Comparison of ENCODE assay signal across 31 cellular contexts in the genomic region with DNA sequence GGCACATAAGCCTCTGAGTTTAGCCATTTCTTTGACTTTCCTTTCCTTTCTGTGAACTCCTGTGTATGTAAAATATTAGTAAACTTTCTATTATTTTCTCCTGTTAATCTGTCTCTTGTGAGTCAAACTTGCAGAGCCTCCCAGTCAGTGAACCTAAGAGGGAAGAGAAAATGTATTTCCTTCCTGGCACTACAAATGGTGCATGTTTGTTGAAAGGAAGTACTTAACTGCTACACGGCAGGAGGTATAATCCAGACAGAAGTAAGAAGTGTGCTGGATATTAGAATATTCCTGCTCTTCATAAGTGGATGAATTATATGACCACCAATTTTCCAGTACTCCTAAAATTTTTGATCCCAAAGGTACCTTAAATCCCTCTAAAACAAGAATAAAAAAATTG.
"Had no signal": no experiment of that assay in that cellular context is flagged by ENCODE, and none has a peak within 500 bp of the region (broad histone marks: within the 10 kb centered on the region; RNA-seq: fewer than 3 reads in every experiment).

No MANE protein-coding gene starts in this region.

- H3K4me1 Mint-ChIP-seq: activated CD4-positive, alpha-beta memory T cell treated with anti-CD3 and anti-CD28 coated beads, Interleukin-2, amount 10 ng/mL, durations not matched to agents 7 days and 5 days; activated CD4-positive, alpha-beta T cell treated with anti-CD3 and anti-CD28 coated beads, Interleukin-2, amount 10 ng/mL, durations not matched to agents 7 days and 5 days; activated naive CD4-positive, alpha-beta T cell treated with anti-CD3 and anti-CD28 coated beads, Interleukin-2, amount 10 ng/mL, durations not matched to agents 7 days and 5 days; activated naive CD8-positive, alpha-beta T cell treated with anti-CD3 and anti-CD28 coated beads, Interleukin-2, amount 10 ng/mL, durations not matched to agents 7 days and 5 days; mesothelial cell of epicardium; naive B cell; stimulated activated effector memory CD8-positive, alpha-beta T cell treated with anti-CD3 and anti-CD28 coated beads, Interleukin-12 subunit alpha, Interleukin-12 subunit beta, amount 100 ng/mL, for 72 hours; stimulated activated naive CD8-positive, alpha-beta T cell treated with anti-CD3 and anti-CD28 coated beads, Interleukin-15, amount 100 ng/mL, for 72 hours; T-helper 17 cell had no signal

- H3K4me3 ChIP-seq: sigmoid colon, upper lobe of left lung, vagina had no signal

- H3K27ac ChIP-seq: epithelial cell of prostate, neutrophil, sigmoid colon, vagina had no signal

- H3K9me3 ChIP-seq: neutrophil, upper lobe of left lung, vagina had no signal

- ATAC-seq: left lobe of liver; stimulated activated effector memory CD8-positive, alpha-beta T cell treated with anti-CD3 and anti-CD28 coated beads, Interleukin-12 subunit alpha, Interleukin-12 subunit beta, amount 100 ng/mL, for 72 hours; stimulated activated naive CD8-positive, alpha-beta T cell treated with anti-CD3 and anti-CD28 coated beads, Interleukin-15, amount 100 ng/mL, for 72 hours; T-helper 17 cell; WTC11 had no signal

- H3K36me3 Mint-ChIP-seq: activated naive CD4-positive, alpha-beta T cell treated with anti-CD3 and anti-CD28 coated beads, Interleukin-2, amount 10 ng/mL, durations not matched to agents 7 days and 5 days; activated naive CD8-positive, alpha-beta T cell treated with anti-CD3 and anti-CD28 coated beads, Interleukin-2, amount 10 ng/mL, durations not matched to agents 7 days and 5 days; mesothelial cell of epicardium; naive B cell; stimulated activated effector memory CD8-positive, alpha-beta T cell treated with anti-CD3 and anti-CD28 coated beads, Interleukin-12 subunit alpha, Interleukin-12 subunit beta, amount 100 ng/mL, for 72 hours had no signal

- H3K27ac Mint-ChIP-seq: activated CD4-positive, alpha-beta memory T cell treated with anti-CD3 and anti-CD28 coated beads, Interleukin-2, amount 10 ng/mL, durations not matched to agents 7 days and 5 days; activated CD4-positive, alpha-beta T cell treated with anti-CD3 and anti-CD28 coated beads, Interleukin-2, amount 10 ng/mL, durations not matched to agents 7 days and 5 days; activated naive CD4-positive, alpha-beta T cell treated with anti-CD3 and anti-CD28 coated beads, Interleukin-2, amount 10 ng/mL, durations not matched to agents 7 days and 5 days; activated naive CD8-positive, alpha-beta T cell treated with anti-CD3 and anti-CD28 coated beads, Interleukin-2, amount 10 ng/mL, durations not matched to agents 7 days and 5 days; activated T-cell treated with anti-CD3 and anti-CD28 coated beads, Interleukin-2, amount 50 U/mL, for 24 hours; mesothelial cell of epicardium; naive B cell; nephron progenitor cell; progenitor cell of endocrine pancreas; stimulated activated effector memory CD8-positive, alpha-beta T cell treated with anti-CD3 and anti-CD28 coated beads, Interleukin-12 subunit alpha, Interleukin-12 subunit beta, amount 100 ng/mL, for 72 hours; stimulated activated naive CD8-positive, alpha-beta T cell treated with anti-CD3 and anti-CD28 coated beads, Interleukin-15, amount 100 ng/mL, for 72 hours; T-helper 17 cell; WTC11 had no signal

- H3K36me3 ChIP-seq: neutrophil, sigmoid colon, upper lobe of left lung, vagina had no signal

- H3K27me3 Mint-ChIP-seq: progenitor cell of endocrine pancreas, T-helper 17 cell had no signal

- DNase-seq: activated CD4-positive, alpha-beta memory T cell treated with anti-CD3 and anti-CD28 coated beads, Interleukin-2, amount 10 ng/mL, durations not matched to agents 7 days and 5 days; activated CD4-positive, alpha-beta T cell treated with anti-CD3 and anti-CD28 coated beads for 1 hour; activated CD4-positive, alpha-beta T cell treated with anti-CD3 and anti-CD28 coated beads, Interleukin-2, amount 10 ng/mL, durations not matched to agents 7 days and 5 days; activated CD8-positive, alpha-beta memory T cell treated with anti-CD3 and anti-CD28 coated beads, Interleukin-2, amount 50 U/mL, for 48 hours; activated gamma-delta T cell; activated naive CD4-positive, alpha-beta T cell treated with anti-CD3 and anti-CD28 coated beads, Interleukin-2, amount 10 ng/mL, durations not matched to agents 7 days and 5 days; activated naive CD8-positive, alpha-beta T cell treated with anti-CD3 and anti-CD28 coated beads, Interleukin-2, amount 10 ng/mL, durations not matched to agents 7 days and 5 days; activated T-cell treated with anti-CD3 and anti-CD28 coated beads, Interleukin-2, amount 50 U/mL, for 24 hours; amniotic stem cell; caudate nucleus; cortex of kidney; hippocampal formation; naive B cell; nephron progenitor cell; retina; sigmoid colon; small intestine; stimulated activated CD4-positive, alpha-beta T cell treated with anti-CD3 and anti-CD28 coated beads, Interleukin-4, amount 100 ng/mL, for 24 hours; stimulated activated naive CD8-positive, alpha-beta T cell treated with anti-CD3 and anti-CD28 coated beads, Interleukin-15, amount 100 ng/mL, for 72 hours; substantia nigra; T-helper 17 cell; T1000; upper lobe of left lung had no signal

- H3K4me1 ChIP-seq: sigmoid colon, upper lobe of left lung, vagina had no signal

- H3K4me3 Mint-ChIP-seq: activated CD4-positive, alpha-beta memory T cell treated with anti-CD3 and anti-CD28 coated beads, Interleukin-2, amount 10 ng/mL, durations not matched to agents 7 days and 5 days; activated CD4-positive, alpha-beta T cell treated with anti-CD3 and anti-CD28 coated beads, Interleukin-2, amount 10 ng/mL, durations not matched to agents 7 days and 5 days; activated naive CD4-positive, alpha-beta T cell treated with anti-CD3 and anti-CD28 coated beads, Interleukin-2, amount 10 ng/mL, durations not matched to agents 7 days and 5 days; activated naive CD8-positive, alpha-beta T cell treated with anti-CD3 and anti-CD28 coated beads, Interleukin-2, amount 10 ng/mL, durations not matched to agents 7 days and 5 days; activated T-cell treated with anti-CD3 and anti-CD28 coated beads, Interleukin-2, amount 50 U/mL, for 24 hours; mesothelial cell of epicardium; naive B cell; nephron progenitor cell; stimulated activated effector memory CD8-positive, alpha-beta T cell treated with anti-CD3 and anti-CD28 coated beads, Interleukin-12 subunit alpha, Interleukin-12 subunit beta, amount 100 ng/mL, for 72 hours; stimulated activated naive CD8-positive, alpha-beta T cell treated with anti-CD3 and anti-CD28 coated beads, Interleukin-15, amount 100 ng/mL, for 72 hours; T-helper 17 cell; WTC11 had no signal

- H3K27me3 ChIP-seq: sigmoid colon, upper lobe of left lung, vagina had no signal
